1 cellular context compared by ENCODE assay signal in genomic region chr9:69130456-69131441, GRCh38.
A peak's percentile ranks its signal among the peaks of the same experiment; 100 is the strongest.
TF ChIP-seq lines count a peak whose summit lies in the region.

No MANE protein-coding gene starts in this region.

TF ChIP-seq in SK-N-SH, 30 proteins besides CTCF, POLR2A, EP300 and RAD21 (continued from another document):
- TF ChIP-seq USF2 (IDR thresholded peaks at IDR 0.05; ENCODE audit: borderline replicate concordance, low read depth, low read length), result no peak
- no peak for TF ChIP-seq RCOR1 (IDR thresholded peaks at IDR 0.05; ENCODE audit: low read length)
- TF ChIP-seq IRF3 (IDR thresholded peaks at IDR 0.05; ENCODE audit: low read depth, low read length), result no peak
- no peak for TF ChIP-seq ELF1 (IDR thresholded peaks at IDR 0.05)
- peak; percentile 50; the same call in 1 of the 2 replicates for TF ChIP-seq ZBTB33 (IDR thresholded peaks at IDR 0.05; ENCODE audit: borderline replicate concordance, low read depth)
- TF ChIP-seq SIN3A (IDR thresholded peaks at IDR 0.05; ENCODE audit: borderline replicate concordance, low read depth, low read length), result 0 out of 2 replicates have a peak, but pooled peaks have one; percentile 66
- TF ChIP-seq MAX (IDR thresholded peaks at IDR 0.05; ENCODE audit: low read depth), result peak; percentile 62; the same call in 1 of the 2 replicates
- no peak for TF ChIP-seq TAF1 (IDR thresholded peaks at IDR 0.05; ENCODE audit: borderline replicate concordance, low read depth, low read length)
- TF ChIP-seq POLR2AphosphoS5 (IDR thresholded peaks at IDR 0.05; ENCODE audit: low read depth, low read length), result peak; percentile 50; the same call in 1 of the 2 replicates
- TF ChIP-seq SMC3 (IDR thresholded peaks at IDR 0.05; ENCODE audit: low read depth, low read length), result no peak
- no peak for TF ChIP-seq YY1 (IDR thresholded peaks at IDR 0.05; ENCODE audit: low read depth)
- TF ChIP-seq EZH2phosphoT487 (IDR thresholded peaks at IDR 0.05; ENCODE audit: borderline replicate concordance, low read depth), result no peak
- peak; percentile 60; the same call in 1 of the 2 replicates for TF ChIP-seq FOSL2 (IDR thresholded peaks at IDR 0.05; ENCODE audit: borderline replicate concordance, low read depth)
- TF ChIP-seq FOXM1 (IDR thresholded peaks at IDR 0.05; ENCODE audit: low read depth), result no peak
- TF ChIP-seq MEF2A (IDR thresholded peaks at IDR 0.05; ENCODE audit: borderline replicate concordance, low read depth), result no peak; the same call in 1 of the 2 replicates
- TF ChIP-seq MXI1 (IDR thresholded peaks at IDR 0.05; ENCODE audit: low read depth, low read length), result no peak
- TF ChIP-seq RFX5 (IDR thresholded peaks at IDR 0.05; ENCODE audit: low read length), result no peak
- TF ChIP-seq NRF1 (IDR thresholded peaks at IDR 0.05; ENCODE audit: low read depth, low read length), result no peak
- TF ChIP-seq TEAD4 (IDR thresholded peaks at IDR 0.05; ENCODE audit: borderline replicate concordance, insufficient read depth), result 0 out of 2 replicates have a peak, but pooled peaks have one; percentile 47
- no peak for TF ChIP-seq FOXJ3 (CRISPR knock-in tag; IDR thresholded peaks at IDR 0.05)
